ENCODE assay signal across 26 cellular contexts in the genomic region with DNA sequence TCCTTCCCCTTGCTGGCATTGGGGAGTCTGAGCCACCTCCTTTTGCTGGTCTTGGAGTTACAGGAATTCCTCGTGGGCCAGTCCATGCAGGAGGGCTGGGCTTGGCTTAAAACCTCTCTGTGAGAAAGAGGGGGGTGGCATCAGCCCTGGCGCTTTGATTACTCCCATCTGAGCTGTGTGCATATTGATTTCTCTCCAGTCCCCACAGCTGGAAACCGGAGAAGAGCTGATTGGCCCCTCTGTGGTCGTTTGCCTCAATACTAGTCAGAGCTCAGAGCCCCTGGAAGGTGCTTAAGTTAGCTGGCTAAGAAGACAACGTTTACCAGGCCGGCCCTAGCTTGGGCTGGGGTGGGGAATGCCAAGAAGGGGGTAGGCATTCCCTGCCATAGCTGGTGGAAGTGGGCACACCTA. TPM values are rescaled to one million over a fixed set of nuclear protein-coding genes. Genes with fewer than 3 reads are reported as not detected.
"Had no signal": no experiment of that assay in that cellular context is flagged by ENCODE, and none has a peak within 500 bp of the region (broad histone marks: within the 10 kb centered on the region; RNA-seq: fewer than 3 reads in every experiment).

No MANE protein-coding gene starts in this region.

- H3K4me1 ChIP-seq: adrenal gland, psoas muscle had no signal

- H3K36me3 Mint-ChIP-seq: activated CD4-positive, alpha-beta memory T cell treated with anti-CD3 and anti-CD28 coated beads for 36 hours; activated naive CD8-positive, alpha-beta T cell; mesothelial cell of epicardium; naive thymus-derived CD8-positive, alpha-beta T cell had no signal

- H3K9me3 Mint-ChIP-seq: activated CD4-positive, alpha-beta memory T cell treated with anti-CD3 and anti-CD28 coated beads for 36 hours; mesothelial cell of epicardium; naive thymus-derived CD8-positive, alpha-beta T cell; stimulated activated naive CD8-positive, alpha-beta T cell treated with anti-CD3 and anti-CD28 coated beads, Interleukin-15, amount 100 ng/mL, for 72 hours had no signal

- H3K4me3 ChIP-seq: adrenal gland, ascending aorta, esophagus squamous epithelium, heart right ventricle, left lung, lung, pancreas, psoas muscle, right atrium auricular region, tibial artery had no signal

- H3K36me3 ChIP-seq: adrenal gland, ascending aorta, brain microvascular endothelial cell, esophagus squamous epithelium, heart right ventricle, left lung, pancreas, right atrium auricular region, tibial artery had no signal

- DNase-seq: activated CD4-positive, alpha-beta T cell treated with anti-CD3 and anti-CD28 coated beads for 48 hours; activated naive CD4-positive, alpha-beta T cell; activated T-cell treated with anti-CD3 and anti-CD28 coated beads, Interleukin-2, amount 50 U/mL, for 1 hour; adrenal gland; brain microvascular endothelial cell; central memory CD4-positive, alpha-beta T cell; effector memory CD8-positive, alpha-beta T cell; esophagus squamous epithelium; heart right ventricle; left lung; naive thymus-derived CD8-positive, alpha-beta T cell; pancreas; psoas muscle; stimulated activated CD4-positive, alpha-beta T cell treated with anti-CD3 and anti-CD28 coated beads, Interleukin-12 subunit alpha, Interleukin-12 subunit beta, amount 100 ng/mL, for 4 hours; stimulated activated CD4-positive, alpha-beta T cell treated with anti-CD3 and anti-CD28 coated beads, Interleukin-4, amount 100 ng/mL, for 4 hours; stimulated activated naive CD8-positive, alpha-beta T cell treated with anti-CD3 and anti-CD28 coated beads, Interleukin-15, amount 100 ng/mL, for 72 hours; SW 1271; T-helper 17 cell had no signal

- H3K4me3 Mint-ChIP-seq: activated CD4-positive, alpha-beta memory T cell treated with anti-CD3 and anti-CD28 coated beads for 36 hours; activated naive CD8-positive, alpha-beta T cell; effector memory CD8-positive, alpha-beta T cell; mesothelial cell of epicardium; naive thymus-derived CD8-positive, alpha-beta T cell; stimulated activated naive CD8-positive, alpha-beta T cell treated with anti-CD3 and anti-CD28 coated beads, Interleukin-15, amount 100 ng/mL, for 72 hours; T-helper 17 cell had no signal

- H3K27ac Mint-ChIP-seq: activated CD4-positive, alpha-beta memory T cell treated with anti-CD3 and anti-CD28 coated beads for 36 hours; activated naive CD8-positive, alpha-beta T cell; effector memory CD8-positive, alpha-beta T cell; mesothelial cell of epicardium; naive thymus-derived CD8-positive, alpha-beta T cell; stimulated activated naive CD8-positive, alpha-beta T cell treated with anti-CD3 and anti-CD28 coated beads, Interleukin-15, amount 100 ng/mL, for 72 hours; T-helper 17 cell had no signal

- H3K9me3 ChIP-seq: adrenal gland, ascending aorta, esophagus squamous epithelium, heart right ventricle, left lung, pancreas, psoas muscle, right atrium auricular region, tibial artery had no signal

- H3K27ac ChIP-seq: adrenal gland, ascending aorta, brain microvascular endothelial cell, esophagus squamous epithelium, heart right ventricle, left lung, pancreas, psoas muscle, right atrium auricular region, tibial artery had no signal

RNA-seq across cellular contexts. Expression of a gene that starts 4.0 kb away (rescaled TPM):
- total RNA-seq: ascending aorta, psoas muscle, skeletal muscle tissue had no signal
- polyA plus RNA-seq: naive thymus-derived CD8-positive, alpha-beta T cell had no signal
